In genomic region chr2:191845876-191846786, GRCh38 we compare ENCODE assay signal across 1 cellular context.
TF ChIP-seq lines count a peak whose summit lies in the region.

No MANE protein-coding gene starts in this region.

TF ChIP-seq in HepG2, 621 proteins besides CTCF, POLR2A, EP300 and RAD21 (continued from another document and continues in another):
- no peak; the same call in 1 of the 2 replicates for TF ChIP-seq ZNF280B (CRISPR knock-in tag; IDR thresholded peaks at IDR 0.05; ENCODE audit: borderline replicate concordance)
- no peak for TF ChIP-seq THAP8 (CRISPR knock-in tag; IDR thresholded peaks at IDR 0.05; ENCODE audit: borderline replicate concordance)
- no peak for TF ChIP-seq BCL6 (CRISPR knock-in tag; IDR thresholded peaks at IDR 0.05)
- TF ChIP-seq YEATS2 (CRISPR knock-in tag; IDR thresholded peaks at IDR 0.05; ENCODE audit: borderline replicate concordance) = no peak
- no peak for TF ChIP-seq ZFP36L1 (CRISPR knock-in tag; IDR thresholded peaks at IDR 0.05)
- no peak for TF ChIP-seq ZNF543 (CRISPR knock-in tag; IDR thresholded peaks at IDR 0.05)
- no peak for TF ChIP-seq ZNF24 (IDR thresholded peaks at IDR 0.05)
- TF ChIP-seq NFKB2 (CRISPR knock-in tag; IDR thresholded peaks at IDR 0.05; ENCODE audit: borderline replicate concordance) = no peak
- TF ChIP-seq ZNF572 (CRISPR knock-in tag; IDR thresholded peaks at IDR 0.05) = no peak
- TF ChIP-seq ZNF20 (CRISPR knock-in tag; IDR thresholded peaks at IDR 0.05) = no peak
- TF ChIP-seq ZKSCAN5 (CRISPR knock-in tag; IDR thresholded peaks at IDR 0.05) = no peak
- no peak for TF ChIP-seq ZSCAN20 (CRISPR knock-in tag; IDR thresholded peaks at IDR 0.05; ENCODE audit: borderline replicate concordance)
- peak; percentile 3; the same call in 1 of the 2 replicates for TF ChIP-seq TFDP2 (CRISPR knock-in tag; IDR thresholded peaks at IDR 0.05)
- no peak for TF ChIP-seq TP53 (CRISPR knock-in tag; conservative IDR thresholded peaks at IDR 0.05)
- no peak for TF ChIP-seq SP140L (CRISPR knock-in tag; IDR thresholded peaks at IDR 0.05; ENCODE audit: borderline replicate concordance)
- no peak for TF ChIP-seq ZNF598 (CRISPR knock-in tag; IDR thresholded peaks at IDR 0.05; ENCODE audit: borderline replicate concordance)
- TF ChIP-seq ZBTB21 (CRISPR knock-in tag; IDR thresholded peaks at IDR 0.05) = no peak
- no peak for TF ChIP-seq ZNF569 (CRISPR knock-in tag; IDR thresholded peaks at IDR 0.05; ENCODE audit: borderline replicate concordance)
- no peak for TF ChIP-seq GFI1 (CRISPR knock-in tag; IDR thresholded peaks at IDR 0.05; ENCODE audit: borderline replicate concordance)
- TF ChIP-seq MLX (CRISPR knock-in tag; IDR thresholded peaks at IDR 0.05) = no peak
- TF ChIP-seq RFX5 (IDR thresholded peaks at IDR 0.05; ENCODE audit: low read depth, low read length) = no peak
- TF ChIP-seq CSRNP2 (CRISPR knock-in tag; conservative IDR thresholded peaks at IDR 0.05; ENCODE audit: low read depth) = no peak
- TF ChIP-seq GLI4 (CRISPR knock-in tag; IDR thresholded peaks at IDR 0.05; ENCODE audit: borderline replicate concordance) = 0 out of 2 replicates have a peak, but pooled peaks have one; percentile 27
- no peak for TF ChIP-seq YY1 (IDR thresholded peaks at IDR 0.05; ENCODE audit: insufficient read depth, insufficient replicate concordance, low read depth, low read length)
- peak; percentile 46; the same call in 1 of the 2 replicates for TF ChIP-seq ZNF556 (CRISPR knock-in tag; IDR thresholded peaks at IDR 0.05; ENCODE audit: borderline replicate concordance)
- TF ChIP-seq ZNF136 (CRISPR knock-in tag; IDR thresholded peaks at IDR 0.05; ENCODE audit: low read depth) = no peak
- TF ChIP-seq MYC (CRISPR knock-in tag; IDR thresholded peaks at IDR 0.05; ENCODE audit: borderline replicate concordance) = peak; percentile 60; the same call in 1 of the 2 replicates
- no peak for TF ChIP-seq ZNF775 (CRISPR knock-in tag; IDR thresholded peaks at IDR 0.05; ENCODE audit: borderline replicate concordance)
- no peak for TF ChIP-seq NFIC (IDR thresholded peaks at IDR 0.05; ENCODE audit: low read length)
- TF ChIP-seq ZNF232 (CRISPR knock-in tag; IDR thresholded peaks at IDR 0.05; ENCODE audit: borderline replicate concordance) = peak; percentile 52; the same call in 1 of the 2 replicates
- TF ChIP-seq SRSF4 (IDR thresholded peaks at IDR 0.05; ENCODE audit: low read depth, low read length, poor library complexity, severe bottlenecking) = no peak
- no peak for TF ChIP-seq ZBTB40 (IDR thresholded peaks at IDR 0.05)
- TF ChIP-seq ZBTB40 (CRISPR knock-in tag; IDR thresholded peaks at IDR 0.05) = 0 out of 2 replicates have a peak, but pooled peaks have one; percentile 54
- 0 out of 2 replicates have a peak, but pooled peaks have one; percentile 11 for TF ChIP-seq ATF7-NPFF (CRISPR knock-in tag; IDR thresholded peaks at IDR 0.05; ENCODE audit: low read depth)
- 0 out of 2 replicates have a peak, but pooled peaks have one; percentile 44 for TF ChIP-seq POGK (CRISPR knock-in tag; conservative IDR thresholded peaks at IDR 0.05)
- peak; percentile 41; the same call in 1 of the 2 replicates for TF ChIP-seq GATAD1 (CRISPR knock-in tag; IDR thresholded peaks at IDR 0.05)
- no peak for TF ChIP-seq USF2 (IDR thresholded peaks at IDR 0.05; ENCODE audit: low read depth, low read length)
- no peak; the same call in 1 of the 2 replicates for TF ChIP-seq USF2 (CRISPR knock-in tag; IDR thresholded peaks at IDR 0.05; ENCODE audit: borderline replicate concordance)
